Comparison of ENCODE assay signal across 21 cellular contexts in the genomic region with DNA sequence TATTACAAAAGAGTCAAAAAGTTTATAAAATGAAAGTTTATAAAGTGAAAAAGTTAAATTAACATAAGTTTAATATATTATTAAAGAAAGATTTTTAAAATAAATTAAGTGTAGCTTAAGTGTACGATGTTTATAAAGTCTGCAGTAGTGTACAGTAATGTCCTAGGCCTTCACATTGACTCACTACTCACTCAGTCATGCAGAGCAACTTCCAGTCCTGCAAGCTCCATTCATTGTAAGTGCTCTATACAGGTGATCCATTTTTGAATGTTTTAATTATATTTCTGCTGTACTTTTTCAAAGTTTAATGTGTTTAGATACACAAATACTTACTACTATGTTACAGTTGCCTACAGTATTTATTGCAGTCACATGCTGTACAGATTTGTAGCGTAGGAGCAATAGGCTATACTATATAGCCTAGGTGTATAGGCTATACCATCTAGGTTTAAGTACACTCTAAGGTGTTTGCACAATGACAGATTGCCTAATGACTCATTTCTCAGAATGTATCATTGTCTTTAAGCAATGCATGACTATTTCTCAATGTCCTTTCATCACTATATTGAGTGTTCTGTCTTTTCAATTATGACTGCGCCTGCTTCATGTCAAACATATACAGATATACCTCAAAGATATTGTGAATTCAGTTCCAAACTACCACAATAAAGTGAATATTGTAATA.
A peak's percentile ranks its signal among the peaks of the same experiment; 100 is the strongest.
DNase-seq lines count a peak whose midpoint lies in the region; ATAC-seq and TF ChIP-seq lines count a peak whose summit lies in the region.
"Had no signal": no experiment of that assay in that cellular context is flagged by ENCODE, and none has a peak within 500 bp of the region (broad histone marks: within the 10 kb centered on the region; RNA-seq: fewer than 3 reads in every experiment).

No MANE protein-coding gene starts in this region.

- ATAC-seq in GM18511 (IDR thresholded peaks at IDR 0.05; ENCODE audit: unreplicated experiment) (peak; percentile 65), HG03432 (IDR thresholded peaks at IDR 0.05; ENCODE audit: unreplicated experiment) (peak; percentile 71), PC-3 (peak; percentile 87), foreskin keratinocyte (peak; percentile 89)
- ATAC-seq: effector memory CD8-positive, alpha-beta T cell; stimulated activated naive CD8-positive, alpha-beta T cell treated with anti-CD3 and anti-CD28 coated beads, Interleukin-15, Interleukin-2, amounts not matched to agents 100 U/mL and 50 U/mL, for 24 hours had no signal

- H3K4me3 ChIP-seq in PC-3 (ENCODE audit: low read length), result no peak overlapping the region
- H3K4me3 ChIP-seq: tibial artery had no signal

- POLR2A ChIA-PET in PC-3 (lab: Charles Lee; ENCODE audit: unreplicated experiment), result interaction anchor here (0.5 to 0.6 kb wide), 2 partner anchors 187 to 287 kb away, joined by 3 read pairs; no protein-coding TSS in a partner anchor

- no peak overlapping the region for H2AFZ ChIP-seq in PC-3 (ENCODE audit: low read length)

- H3K36me3 ChIP-seq in PC-3 (ENCODE audit: low read depth, low read length), result no peaks in the 10 kb centered on the region
- H3K36me3 ChIP-seq: tibial artery had no signal

- H3K9me3 ChIP-seq in PC-3 (ENCODE audit: low read length), result no peaks in the 10 kb centered on the region
- H3K9me3 ChIP-seq: SK-N-SH, tibial artery had no signal

- CTCF ChIA-PET in PC-3 (lab: Charles Lee), result no interaction called here

- peak overlapping the region; percentile 51; the same call in 1 of the 2 replicates for H3K4me2 ChIP-seq in PC-3 (ENCODE audit: low read length)
- H3K4me2 ChIP-seq: SK-N-SH had no signal

- H4K20me1 ChIP-seq in PC-3 (ENCODE audit: low read length), result no peaks in the 10 kb centered on the region

- H3K27me3 ChIP-seq in PC-3 (ENCODE audit: low read length), result no peaks in the 10 kb centered on the region
- no peaks in the 10 kb centered on the region for H3K27me3 ChIP-seq in foreskin keratinocyte
- H3K27me3 ChIP-seq: tibial artery had no signal

- DNase-seq in PC-3 (peak; percentile 81), foreskin keratinocyte (peak; percentile 73 to 81), cerebellum (ENCODE audit: low spot score) (no peak), NCI-H2029 treated with DMSO at 0.1 percent for 48 hours (lab: John Stamatoyannopoulos, UW) (no peak), NCI-H510A (lab: John Stamatoyannopoulos, UW) (no peak)
- DNase-seq: activated CD4-positive, CD25-positive, alpha-beta regulatory T cell; activated T-cell treated with anti-CD3 and anti-CD28 coated beads, Interleukin-2, amount 50 U/mL, for 48 hours; CD4-positive, alpha-beta memory T cell; effector memory CD8-positive, alpha-beta T cell; head of caudate nucleus; NCI-H1694 treated with DMSO at 0.1 percent for 48 hours; NCI-H2227 treated with DMSO at 0.1 percent for 48 hours; NCI-H82; SK-N-SH; small intestine; stimulated activated CD4-positive, alpha-beta T cell treated with anti-CD3 and anti-CD28 coated beads, Interleukin-2, amount 100 ng/mL, for 48 hours; stimulated activated naive CD8-positive, alpha-beta T cell treated with anti-CD3 and anti-CD28 coated beads, Interleukin-15, Interleukin-2, amounts not matched to agents 100 U/mL and 50 U/mL, for 24 hours; T-helper 9 cell; tibial artery had no signal

- no peaks in the 10 kb centered on the region for H3K79me2 ChIP-seq in PC-3 (ENCODE audit: low read length)

- TF ChIP-seq CTCF in PC-3 (conservative IDR thresholded peaks at IDR 0.05; ENCODE audit: low read depth, low read length) (no peak), foreskin keratinocyte (conservative IDR thresholded peaks at IDR 0.05) (no peak)

- intact Hi-C loops in PC-3 (cut with micrococcal nuclease), result no loop called here

- no peak overlapping the region for H3K9ac ChIP-seq in PC-3 (ENCODE audit: low read length)
- H3K9ac ChIP-seq: SK-N-SH had no signal

- H3K27ac ChIP-seq in PC-3 (ENCODE audit: low read length) (peak overlapping the region; percentile 33; the same call in 1 of the 2 replicates), foreskin keratinocyte (no peak overlapping the region)
- H3K27ac ChIP-seq: tibial artery had no signal

- H3F3A ChIP-seq in PC-3 (ENCODE audit: low read length, unreplicated experiment), result peaks cover 6% of the 10 kb centered on the region

- H3K4me1 ChIP-seq in PC-3 (ENCODE audit: insufficient read depth, low read length) (peaks cover 26% of the 10 kb centered on the region), foreskin keratinocyte (peaks cover 23% of the 10 kb centered on the region)
- H3K4me1 ChIP-seq: tibial artery had no signal

- no peaks in the 10 kb centered on the region for H3K9me2 ChIP-seq in PC-3 (replicated peaks; ENCODE audit: low read length)
- H3K9me2 ChIP-seq: SK-N-SH had no signal

- no TSS peak for BruUV-seq in PC-3 (replicated peaks; lab: Mats Ljungman, UMichigan)

Comparison
In these comparisons a context has a peak if more than half of its experiments do, and no peak if none do; other contexts are left out.
1. DNase-seq: peak in PC-3 (single experiment) and foreskin keratinocyte (2 of 2); none in cerebellum (single experiment), NCI-H2029 treated with DMSO at 0.1 percent for 48 hours (single experiment) and NCI-H510A (single experiment).
2. Peak in every context shown above with its lines, with median percentiles within 50 percentile points of each other: ATAC-seq.